ENCODE assay signal across 8 cellular contexts in genomic region chrX:76279007-76279406, GRCh38.
DNase-seq lines count a peak whose midpoint lies in the region; ATAC-seq and TF ChIP-seq lines count a peak whose summit lies in the region.

No MANE protein-coding gene starts in this region.

- no peaks in the 10 kb centered on the region for H3K9me3 ChIP-seq in OCI-LY3 (ENCODE audit: insufficient read depth, low read length)

- peak; percentile 46 for DNase-seq in A172 (ENCODE audit: low spot score)
- peak; percentile 5 for DNase-seq in GM04503 (ENCODE audit: low read depth)
- peak; percentile 21 for DNase-seq in activated naive CD8-positive, alpha-beta T cell treated with anti-CD3 and anti-CD28 coated beads, Interleukin-2, amount 50 U/mL, for 24 hours
- DNase-seq in hippocampal formation (lab: John Stamatoyannopoulos, UW), result peak; percentile 3 to 33
- DNase-seq in smooth muscle cell of the brain vasculature (ENCODE audit: low read depth, low spot score), result peak; percentile 7

- no peaks in the 10 kb centered on the region for H3K36me3 Mint-ChIP-seq in activated naive CD8-positive, alpha-beta T cell treated with anti-CD3 and anti-CD28 coated beads, Interleukin-2, amount 50 U/mL, for 24 hours (ENCODE audit: low read depth)

- no peak overlapping the region for H2AFZ ChIP-seq in OCI-LY3 (ENCODE audit: low read depth, low read length)

- no peak overlapping the region for H3K4me3 ChIP-seq in OCI-LY3 (ENCODE audit: low read length)

- TF ChIP-seq CTCF in OCI-LY3 (IDR thresholded peaks at IDR 0.05; ENCODE audit: low read depth, low read length), result peak; percentile 75

- no peaks in the 10 kb centered on the region for H3K9me3 Mint-ChIP-seq in activated naive CD8-positive, alpha-beta T cell treated with anti-CD3 and anti-CD28 coated beads, Interleukin-2, amount 50 U/mL, for 24 hours

- H3K4me2 ChIP-seq in OCI-LY3 (ENCODE audit: low read length), result no peak overlapping the region

- no peak overlapping the region for H3K9ac ChIP-seq in OCI-LY3 (ENCODE audit: low read length)

- H3K4me1 ChIP-seq in OCI-LY3 (ENCODE audit: low read length), result no peaks in the 10 kb centered on the region

- H3K79me2 ChIP-seq in OCI-LY3 (ENCODE audit: low read length), result no peaks in the 10 kb centered on the region

- H3K27ac ChIP-seq in OCI-LY3 (ENCODE audit: low read length), result no peak overlapping the region

- ATAC-seq in HG03354 (IDR thresholded peaks at IDR 0.05; ENCODE audit: poor library complexity, severe bottlenecking, unreplicated experiment) (peak; percentile 88), HG03045 (IDR thresholded peaks at IDR 0.05; ENCODE audit: unreplicated experiment) (no peak)
- no peak for ATAC-seq in activated naive CD8-positive, alpha-beta T cell treated with anti-CD3 and anti-CD28 coated beads, Interleukin-2, amount 50 U/mL, for 24 hours

- no peak overlapping the region for H3K27ac Mint-ChIP-seq in activated naive CD8-positive, alpha-beta T cell treated with anti-CD3 and anti-CD28 coated beads, Interleukin-2, amount 50 U/mL, for 24 hours

- no peaks in the 10 kb centered on the region for H3K4me1 Mint-ChIP-seq in activated naive CD8-positive, alpha-beta T cell treated with anti-CD3 and anti-CD28 coated beads, Interleukin-2, amount 50 U/mL, for 24 hours

- H4K20me1 ChIP-seq in OCI-LY3 (ENCODE audit: insufficient read depth, low read length), result no peaks in the 10 kb centered on the region

- H3K27me3 ChIP-seq in OCI-LY3 (ENCODE audit: low read depth, low read length), result no peaks in the 10 kb centered on the region

- H3K4me3 Mint-ChIP-seq in activated naive CD8-positive, alpha-beta T cell treated with anti-CD3 and anti-CD28 coated beads, Interleukin-2, amount 50 U/mL, for 24 hours, result no peak overlapping the region

- no peaks in the 10 kb centered on the region for H3K36me3 ChIP-seq in OCI-LY3 (replicated peaks; ENCODE audit: low read depth, low read length)

- no peaks in the 10 kb centered on the region for H3K27me3 Mint-ChIP-seq in activated naive CD8-positive, alpha-beta T cell treated with anti-CD3 and anti-CD28 coated beads, Interleukin-2, amount 50 U/mL, for 24 hours
